ENCODE assay signal across 9 cellular contexts in genomic region chr6:16121339-16121738, GRCh38.
"Had no signal": no experiment of that assay in that cellular context is flagged by ENCODE, and none has a peak within 500 bp of the region (broad histone marks: within the 10 kb centered on the region; RNA-seq: fewer than 3 reads in every experiment).

No MANE protein-coding gene starts in this region.

- H3K9ac ChIP-seq: GM23248 had no signal

- H3K4me3 ChIP-seq: GM23248, HAP-1 had no signal

- DNase-seq: GM23248, H7, HFFc6, KG1 had no signal

- H3K27ac Mint-ChIP-seq: HFFc6, IgD-negative memory B cell had no signal

- H3K27ac ChIP-seq: GM23248, HL-60 had no signal

- H3K36me3 ChIP-seq: HAP-1 had no signal

- ATAC-seq: HCT116, HepG2 had no signal

- FAIRE-seq: HepG2 had no signal

- H2AFZ ChIP-seq: GM23248 had no signal

- H3K9me3 Mint-ChIP-seq: HFFc6, IgD-negative memory B cell had no signal

- H3K36me3 Mint-ChIP-seq: IgD-negative memory B cell had no signal

- H3K9me3 ChIP-seq: HAP-1 had no signal

- H3K4me1 ChIP-seq: HAP-1 had no signal

- H3K4me3 Mint-ChIP-seq: HFFc6, IgD-negative memory B cell had no signal
